ENCODE assay signal across 16 cellular contexts in the genomic region with DNA sequence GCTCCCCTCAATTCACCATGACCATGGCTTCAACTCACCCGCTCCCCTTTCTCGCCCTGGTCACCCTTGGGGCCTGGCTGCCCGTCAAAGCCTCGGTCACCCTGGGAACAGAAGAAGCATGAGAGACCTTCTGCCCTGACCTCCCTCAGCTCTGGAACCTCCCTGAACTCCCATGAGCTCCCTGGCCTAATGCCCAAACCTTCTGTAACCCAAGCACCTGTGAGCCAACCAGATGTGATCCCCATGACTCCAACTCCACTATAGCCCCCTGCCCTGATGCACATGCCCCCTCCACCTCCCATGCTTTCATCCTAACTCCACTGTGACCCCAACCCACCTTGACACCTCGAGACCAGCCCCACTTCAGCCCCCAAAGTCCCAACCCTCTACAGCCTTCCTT. TPM values are rescaled to one million over a fixed set of nuclear protein-coding genes. Genes with fewer than 3 reads are reported as not detected.
DNase-seq lines count a peak whose midpoint lies in the region; ATAC-seq and TF ChIP-seq lines count a peak whose summit lies in the region.
"Had no signal": no experiment of that assay in that cellular context is flagged by ENCODE, and none has a peak within 500 bp of the region (broad histone marks: within the 10 kb centered on the region; RNA-seq: fewer than 3 reads in every experiment).

No MANE protein-coding gene starts in this region.

- CTCF ChIA-PET in activated CD8-positive, alpha-beta T cell treated with anti-CD3 and anti-CD28 coated beads for 36 hours (lab: Charles Lee): interaction anchor here (1.0 to 2.0 kb wide), 2 partner anchors 9 to 10 kb away, joined by 4 to 6 read pairs; partner anchors contain the start of gene PFKFB4

- H3K9me3 Mint-ChIP-seq in activated CD8-positive, alpha-beta T cell treated with anti-CD3 and anti-CD28 coated beads for 36 hours: no peaks in the 10 kb centered on the region
- H3K9me3 Mint-ChIP-seq in endothelial cell (ENCODE audit: unreplicated experiment): no peaks in the 10 kb centered on the region
- H3K9me3 Mint-ChIP-seq in stimulated activated memory B cell treated with anti-CD40 and anti-IgM and Interleukin-4, amounts not matched to agents 10 μg/mL and 1 μg/mL and 100 μg/mL, for 72 hours: no peaks in the 10 kb centered on the region

- no peaks in the 10 kb centered on the region for H3K27me3 Mint-ChIP-seq in activated CD8-positive, alpha-beta T cell treated with anti-CD3 and anti-CD28 coated beads for 36 hours
- peaks cover 19% of the 10 kb centered on the region for H3K27me3 Mint-ChIP-seq in endothelial cell (ENCODE audit: unreplicated experiment)
- peaks cover 10% of the 10 kb centered on the region for H3K27me3 Mint-ChIP-seq in stimulated activated memory B cell treated with anti-CD40 and anti-IgM and Interleukin-4, amounts not matched to agents 10 μg/mL and 1 μg/mL and 100 μg/mL, for 72 hours

- DNase-seq in DMS 273 (lab: John Stamatoyannopoulos, UW; ENCODE audit: unreplicated experiment): peak; percentile 21
- no peak for DNase-seq in DMS 273 treated with DMSO at 0.1 percent for 48 hours (lab: John Stamatoyannopoulos, UW)
- no peak for DNase-seq in activated CD8-positive, alpha-beta T cell treated with anti-CD3 and anti-CD28 coated beads for 36 hours
- no peak for DNase-seq in endothelial cell (ENCODE audit: low spot score)
- DNase-seq in activated T-cell treated with anti-CD3 and anti-CD28 coated beads, Interleukin-2, amount 50 U/mL, for 1 hour: no peak
- no peak for DNase-seq in stimulated activated naive CD4-positive, alpha-beta T cell treated with Interleukin-2 at 50 U/mL for 16 hours (lab: John Stamatoyannopoulos, UW)
- DNase-seq in activated CD4-positive, alpha-beta T cell treated with anti-CD3 and anti-CD28 coated beads, Interleukin-2, amount 50 U/mL, for 4 hours: no peak
- DNase-seq: C1 segment of cervical spinal cord, COR-L47, DMS53, KBM-7, NCI-H1105, NCI-H1694 treated with DMSO at 0.1 percent for 48 hours, SIG-M5 had no signal

- no peak for ATAC-seq in activated CD8-positive, alpha-beta T cell treated with anti-CD3 and anti-CD28 coated beads for 36 hours
- ATAC-seq in stimulated activated memory B cell treated with anti-CD40 and anti-IgM and Interleukin-4, amounts not matched to agents 10 μg/mL and 1 μg/mL and 100 μg/mL, for 72 hours: no peak

- H3K4me1 Mint-ChIP-seq in activated CD8-positive, alpha-beta T cell treated with anti-CD3 and anti-CD28 coated beads for 36 hours (ENCODE audit: low read depth): peaks cover 18% of the 10 kb centered on the region
- H3K4me1 Mint-ChIP-seq in endothelial cell (ENCODE audit: unreplicated experiment): peaks cover 6% of the 10 kb centered on the region
- H3K4me1 Mint-ChIP-seq in stimulated activated memory B cell treated with anti-CD40 and anti-IgM and Interleukin-4, amounts not matched to agents 10 μg/mL and 1 μg/mL and 100 μg/mL, for 72 hours: peaks cover 17% of the 10 kb centered on the region

- intact Hi-C loops in activated CD8-positive, alpha-beta T cell treated with anti-CD3 and anti-CD28 coated beads for 36 hours (cut with micrococcal nuclease): no loop called here

- H3K36me3 Mint-ChIP-seq in activated CD8-positive, alpha-beta T cell treated with anti-CD3 and anti-CD28 coated beads for 36 hours (ENCODE audit: low read depth): no peaks in the 10 kb centered on the region
- peaks cover 3% of the 10 kb centered on the region for H3K36me3 Mint-ChIP-seq in endothelial cell (ENCODE audit: low read depth, unreplicated experiment)
- no peaks in the 10 kb centered on the region for H3K36me3 Mint-ChIP-seq in stimulated activated memory B cell treated with anti-CD40 and anti-IgM and Interleukin-4, amounts not matched to agents 10 μg/mL and 1 μg/mL and 100 μg/mL, for 72 hours

- no peak overlapping the region for H3K4me3 Mint-ChIP-seq in activated CD8-positive, alpha-beta T cell treated with anti-CD3 and anti-CD28 coated beads for 36 hours
- peak overlapping the region; percentile 19 for H3K4me3 Mint-ChIP-seq in endothelial cell (ENCODE audit: unreplicated experiment)
- H3K4me3 Mint-ChIP-seq in stimulated activated memory B cell treated with anti-CD40 and anti-IgM and Interleukin-4, amounts not matched to agents 10 μg/mL and 1 μg/mL and 100 μg/mL, for 72 hours: no peak overlapping the region

- H3K27ac Mint-ChIP-seq in activated CD8-positive, alpha-beta T cell treated with anti-CD3 and anti-CD28 coated beads for 36 hours: peak overlapping the region; percentile 47
- no peak overlapping the region for H3K27ac Mint-ChIP-seq in endothelial cell (ENCODE audit: unreplicated experiment)
- H3K27ac Mint-ChIP-seq in stimulated activated memory B cell treated with anti-CD40 and anti-IgM and Interleukin-4, amounts not matched to agents 10 μg/mL and 1 μg/mL and 100 μg/mL, for 72 hours: peak overlapping the region; percentile 6

- no peak for TF ChIP-seq CTCF in activated CD8-positive, alpha-beta T cell treated with anti-CD3 and anti-CD28 coated beads for 36 hours (IDR thresholded peaks at IDR 0.05)
- TF ChIP-seq CTCF in endothelial cell (IDR thresholded peaks at IDR 0.05; ENCODE audit: unreplicated experiment): no peak

- POLR2A ChIA-PET in activated CD8-positive, alpha-beta T cell treated with anti-CD3 and anti-CD28 coated beads for 36 hours (lab: Charles Lee): interaction anchor here (1.0 to 1.4 kb wide), 2 partner anchors 10 to 61 kb away, joined by 3 to 4 read pairs; no protein-coding TSS in a partner anchor

RNA-seq across cellular contexts. Expression of gene UCN2, which starts 3.5 kb away (rescaled TPM):
- not detected for total RNA-seq in activated CD8-positive, alpha-beta T cell treated with anti-CD3 and anti-CD28 coated beads for 36 hours
- 0.77 TPM for total RNA-seq in endothelial cell (ENCODE audit: unreplicated experiment)

RNA-seq across cellular contexts. Expression of gene PFKFB4, which starts 10.5 kb away (rescaled TPM):
- total RNA-seq in activated CD8-positive, alpha-beta T cell treated with anti-CD3 and anti-CD28 coated beads for 36 hours: 10 to 100 TPM; 90.8 to 94.0 TPM
- 11.5 TPM for total RNA-seq in endothelial cell (ENCODE audit: unreplicated experiment)

RNA-seq across cellular contexts. Expression of gene COL7A1, which starts 28.0 kb away (rescaled TPM):
- 1 to 10 TPM; 1.6 to 2.2 TPM for total RNA-seq in activated CD8-positive, alpha-beta T cell treated with anti-CD3 and anti-CD28 coated beads for 36 hours
- total RNA-seq in endothelial cell (ENCODE audit: unreplicated experiment): 5.2 TPM

RNA-seq across cellular contexts. Expression of gene UQCRC1, which starts 42.4 kb away (rescaled TPM):
- 100 to 1,000 TPM; 240 to 256 TPM for total RNA-seq in activated CD8-positive, alpha-beta T cell treated with anti-CD3 and anti-CD28 coated beads for 36 hours
- 165 TPM for total RNA-seq in endothelial cell (ENCODE audit: unreplicated experiment)

RNA-seq across cellular contexts. Expression of gene TMEM89, which starts 54.5 kb away (rescaled TPM):
- under 1 TPM in 1 of 2 experiments, not detected in 1; 0.43 TPM for total RNA-seq in activated CD8-positive, alpha-beta T cell treated with anti-CD3 and anti-CD28 coated beads for 36 hours
- 0.44 TPM for total RNA-seq in endothelial cell (ENCODE audit: unreplicated experiment)
- total RNA-seq: MCF 10A had no signal
